ENCODE assay signal across 3 cellular contexts in genomic region chr17:75588546-75589016, GRCh38.
TF ChIP-seq lines count a peak whose summit lies in the region.

No MANE protein-coding gene starts in this region.

TF ChIP-seq in SK-N-SH, 30 proteins besides CTCF, POLR2A, EP300 and RAD21 (continued from another document and continues in another):
- TF ChIP-seq RXRA (IDR thresholded peaks at IDR 0.05; ENCODE audit: borderline replicate concordance, low read depth) (no peak), TEAD4 (IDR thresholded peaks at IDR 0.05; ENCODE audit: borderline replicate concordance, insufficient read depth) (no peak), CHD2 (IDR thresholded peaks at IDR 0.05; ENCODE audit: low read length, partially characterized antibody) (no peak), NFIC (IDR thresholded peaks at IDR 0.05; ENCODE audit: borderline replicate concordance) (no peak), MXI1 (IDR thresholded peaks at IDR 0.05; ENCODE audit: low read depth, low read length) (no peak), TAF1 (IDR thresholded peaks at IDR 0.05; ENCODE audit: borderline replicate concordance, low read depth, low read length) (no peak), GATA2 (CRISPR knock-in tag; IDR thresholded peaks at IDR 0.05) (no peak), NRF1 (IDR thresholded peaks at IDR 0.05; ENCODE audit: low read depth, low read length) (no peak), RFX5 (IDR thresholded peaks at IDR 0.05; ENCODE audit: low read length) (no peak), EZH2phosphoT487 (IDR thresholded peaks at IDR 0.05; ENCODE audit: borderline replicate concordance, low read depth) (no peak), USF1 (IDR thresholded peaks at IDR 0.05; ENCODE audit: borderline replicate concordance, low read depth) (no peak), ELF1 (IDR thresholded peaks at IDR 0.05) (no peak), SMC3 (IDR thresholded peaks at IDR 0.05; ENCODE audit: low read depth, low read length) (no peak), USF2 (IDR thresholded peaks at IDR 0.05; ENCODE audit: borderline replicate concordance, low read depth, low read length) (no peak), RCOR1 (IDR thresholded peaks at IDR 0.05; ENCODE audit: low read length) (no peak), MAX (IDR thresholded peaks at IDR 0.05; ENCODE audit: low read depth) (no peak), ZBTB33 (IDR thresholded peaks at IDR 0.05; ENCODE audit: borderline replicate concordance, low read depth) (no peak)

TF ChIP-seq in SK-N-SH treated with all-trans-retinoic acid at 6 μM for 48 hours, 23 proteins besides CTCF, POLR2A, EP300 and RAD21:
- TF ChIP-seq PATZ1 (CRISPR knock-in tag; IDR thresholded peaks at IDR 0.05; ENCODE audit: borderline replicate concordance) (no peak), ZNF8 (CRISPR knock-in tag; IDR thresholded peaks at IDR 0.05) (no peak), ZNF565 (CRISPR knock-in tag; conservative IDR thresholded peaks at IDR 0.05; ENCODE audit: low read depth) (no peak), TSHZ2 (CRISPR knock-in tag; IDR thresholded peaks at IDR 0.05) (no peak), GLIS3 (CRISPR knock-in tag; IDR thresholded peaks at IDR 0.05) (no peak), PPARA (CRISPR knock-in tag; IDR thresholded peaks at IDR 0.05; ENCODE audit: borderline replicate concordance) (no peak)

TF ChIP-seq in IMR-90, 13 proteins besides CTCF, POLR2A, EP300 and RAD21 (continued from another document):
- TF ChIP-seq USF2 (IDR thresholded peaks at IDR 0.05; ENCODE audit: low read depth, low read length) (no peak), RCOR1 (IDR thresholded peaks at IDR 0.05; ENCODE audit: insufficient replicate concordance, low read length) (no peak), FOS (IDR thresholded peaks at IDR 0.05; ENCODE audit: low read depth, low read length) (no peak), CEBPB (IDR thresholded peaks at IDR 0.05; ENCODE audit: low read depth, low read length) (no peak), ELK1 (IDR thresholded peaks at IDR 0.05; ENCODE audit: borderline replicate concordance, low read depth, low read length) (no peak), NFE2L2 (IDR thresholded peaks at IDR 0.05; ENCODE audit: low read depth, low read length) (no peak), MAZ (IDR thresholded peaks at IDR 0.05; ENCODE audit: borderline replicate concordance, low read depth, low read length) (no peak), RFX5 (IDR thresholded peaks at IDR 0.05; ENCODE audit: low read depth, low read length) (no peak), MAFK (IDR thresholded peaks at IDR 0.05; ENCODE audit: low read depth, low read length) (no peak), CHD1 (IDR thresholded peaks at IDR 0.05; ENCODE audit: low read depth, low read length) (no peak), MXI1 (IDR thresholded peaks at IDR 0.05; ENCODE audit: borderline replicate concordance, low read depth, low read length) (no peak)
